Comparison of ENCODE assay signal across 7 cellular contexts in genomic region chr6:37258716-37259115, GRCh38. TPM values are rescaled to one million over a fixed set of nuclear protein-coding genes. Genes with fewer than 3 reads are reported as not detected.
DNase-seq lines count a peak whose midpoint lies in the region; ATAC-seq lines count a peak whose summit lies in the region.

No MANE protein-coding gene starts in this region.

- H3K27ac ChIP-seq in HUES6 (ENCODE audit: low read depth, low read length), result peak overlapping the region; percentile 72; the same call in 1 of the 2 replicates

- H3K4me1 Mint-ChIP-seq in activated T-helper 2 cell treated with anti-CD3 and anti-CD28 coated beads, Interferon-gamma antibody, Interleukin-2, Interleukin-4, amounts not matched to agents 10 μg/mL and 5 μg/mL and 100 μg/mL, durations not matched to agents 14 hours and 24 hours and 36 hours (ENCODE audit: low read depth), result peaks cover 47% of the 10 kb centered on the region
- peaks cover 76% of the 10 kb centered on the region for H3K4me1 Mint-ChIP-seq in stimulated activated naive CD8-positive, alpha-beta T cell treated with anti-CD3 and anti-CD28 coated beads, Interleukin-15, amount 100 ng/mL, for 72 hours

- peak overlapping the region; percentile 97 for H3K4me3 Mint-ChIP-seq in activated T-helper 2 cell treated with anti-CD3 and anti-CD28 coated beads, Interferon-gamma antibody, Interleukin-2, Interleukin-4, amounts not matched to agents 10 μg/mL and 5 μg/mL and 100 μg/mL, durations not matched to agents 14 hours and 24 hours and 36 hours (ENCODE audit: low read depth)
- H3K4me3 Mint-ChIP-seq in stimulated activated naive CD8-positive, alpha-beta T cell treated with anti-CD3 and anti-CD28 coated beads, Interleukin-15, amount 100 ng/mL, for 72 hours, result peak overlapping the region; percentile 98 to 99

- H3K9ac ChIP-seq in HUES6 (ENCODE audit: low read length), result peak overlapping the region; percentile 89

- H3K9me3 ChIP-seq in HUES6 (ENCODE audit: control insufficient read depth, insufficient read depth, low read depth, low read length) (no peaks in the 10 kb centered on the region), iPS-18c (ENCODE audit: control insufficient read depth, insufficient read depth, low read length) (no peaks in the 10 kb centered on the region)

- H3K4me3 ChIP-seq in HUES6 (ENCODE audit: low read depth, low read length) (peak overlapping the region; percentile 94), iPS-18c (ENCODE audit: insufficient read depth, low read depth, low read length) (peak overlapping the region; percentile 82)

- H3K4me1 ChIP-seq in HUES6 (ENCODE audit: control insufficient read depth, insufficient read depth, low read length), result peaks cover 11% of the 10 kb centered on the region; the same call in 1 of the 2 replicates

- H3K36me3 ChIP-seq in HUES6 (ENCODE audit: control insufficient read depth, insufficient read depth, low read length), result no peaks in the 10 kb centered on the region

- DNase-seq in activated T-helper 2 cell treated with anti-CD3 and anti-CD28 coated beads, Interferon-gamma antibody, Interleukin-2, Interleukin-4, amounts not matched to agents 10 μg/mL and 5 μg/mL and 100 μg/mL, durations not matched to agents 14 hours and 24 hours and 36 hours (ENCODE audit: low spot score), result no peak
- DNase-seq in stimulated activated naive CD8-positive, alpha-beta T cell treated with anti-CD3 and anti-CD28 coated beads, Interleukin-15, amount 100 ng/mL, for 72 hours, result no peak
- DNase-seq in stimulated activated CD4-positive, alpha-beta T cell treated with anti-CD3 and anti-CD28 coated beads, Interleukin-4, amount 100 ng/mL, for 24 hours, result no peak
- no peak for DNase-seq in ACHN

- peak overlapping the region; percentile 98 for H3K27ac Mint-ChIP-seq in activated T-helper 2 cell treated with anti-CD3 and anti-CD28 coated beads, Interferon-gamma antibody, Interleukin-2, Interleukin-4, amounts not matched to agents 10 μg/mL and 5 μg/mL and 100 μg/mL, durations not matched to agents 14 hours and 24 hours and 36 hours
- H3K27ac Mint-ChIP-seq in stimulated activated naive CD8-positive, alpha-beta T cell treated with anti-CD3 and anti-CD28 coated beads, Interleukin-15, amount 100 ng/mL, for 72 hours, result peak overlapping the region; percentile 99 to 100

- H3K27me3 Mint-ChIP-seq in activated T-helper 2 cell treated with anti-CD3 and anti-CD28 coated beads, Interferon-gamma antibody, Interleukin-2, Interleukin-4, amounts not matched to agents 10 μg/mL and 5 μg/mL and 100 μg/mL, durations not matched to agents 14 hours and 24 hours and 36 hours (ENCODE audit: low read depth), result no peaks in the 10 kb centered on the region
- no peaks in the 10 kb centered on the region for H3K27me3 Mint-ChIP-seq in stimulated activated naive CD8-positive, alpha-beta T cell treated with anti-CD3 and anti-CD28 coated beads, Interleukin-15, amount 100 ng/mL, for 72 hours

- H3K27me3 ChIP-seq in HUES6 (ENCODE audit: control insufficient read depth, insufficient read depth, low read length), result no peaks in the 10 kb centered on the region

- no peak for ATAC-seq in stimulated activated naive CD8-positive, alpha-beta T cell treated with anti-CD3 and anti-CD28 coated beads, Interleukin-15, amount 100 ng/mL, for 72 hours
- ATAC-seq in HG03196 (IDR thresholded peaks at IDR 0.05; ENCODE audit: unreplicated experiment), result no peak

- no peaks in the 10 kb centered on the region for H3K9me3 Mint-ChIP-seq in activated T-helper 2 cell treated with anti-CD3 and anti-CD28 coated beads, Interferon-gamma antibody, Interleukin-2, Interleukin-4, amounts not matched to agents 10 μg/mL and 5 μg/mL and 100 μg/mL, durations not matched to agents 14 hours and 24 hours and 36 hours
- H3K9me3 Mint-ChIP-seq in stimulated activated naive CD8-positive, alpha-beta T cell treated with anti-CD3 and anti-CD28 coated beads, Interleukin-15, amount 100 ng/mL, for 72 hours, result no peaks in the 10 kb centered on the region

- peaks cover 26% of the 10 kb centered on the region for H3K36me3 Mint-ChIP-seq in activated T-helper 2 cell treated with anti-CD3 and anti-CD28 coated beads, Interferon-gamma antibody, Interleukin-2, Interleukin-4, amounts not matched to agents 10 μg/mL and 5 μg/mL and 100 μg/mL, durations not matched to agents 14 hours and 24 hours and 36 hours (ENCODE audit: low read depth)

- in situ Hi-C loops in ACHN (cut with HindIII; ENCODE audit: low pct_ligation_motif_present, low pct_unique_long_range_greater_than_20kb, low sequenced_read_pairs), result no loop called here

- intact Hi-C loops in activated T-helper 2 cell treated with anti-CD3 and anti-CD28 coated beads, Interferon-gamma antibody, Interleukin-2, Interleukin-4, amounts not matched to agents 10 μg/mL and 5 μg/mL and 100 μg/mL, durations not matched to agents 14 hours and 24 hours and 36 hours (cut with micrococcal nuclease), result loop anchor here (1.0 to 2.0 kb wide), 2 partner anchors 36 to 346 kb away; no protein-coding TSS in a partner anchor

RNA-seq across cellular contexts. Expression of gene TMEM217, which starts 0.8 kb away (rescaled TPM):
- 4.5 and 4.8 TPM in 2 replicates for total RNA-seq in activated T-helper 2 cell treated with anti-CD3 and anti-CD28 coated beads, Interferon-gamma antibody, Interleukin-2, Interleukin-4, amounts not matched to agents 10 μg/mL and 5 μg/mL and 100 μg/mL, durations not matched to agents 14 hours and 24 hours and 36 hours

RNA-seq across cellular contexts. Expression of gene TBC1D22B, which starts 1.1 kb away (rescaled TPM):
- total RNA-seq in activated T-helper 2 cell treated with anti-CD3 and anti-CD28 coated beads, Interferon-gamma antibody, Interleukin-2, Interleukin-4, amounts not matched to agents 10 μg/mL and 5 μg/mL and 100 μg/mL, durations not matched to agents 14 hours and 24 hours and 36 hours, result 13.8 and 14.6 TPM in 2 replicates
